Comparison of ENCODE assay signal across 8 cellular contexts in the genomic region with DNA sequence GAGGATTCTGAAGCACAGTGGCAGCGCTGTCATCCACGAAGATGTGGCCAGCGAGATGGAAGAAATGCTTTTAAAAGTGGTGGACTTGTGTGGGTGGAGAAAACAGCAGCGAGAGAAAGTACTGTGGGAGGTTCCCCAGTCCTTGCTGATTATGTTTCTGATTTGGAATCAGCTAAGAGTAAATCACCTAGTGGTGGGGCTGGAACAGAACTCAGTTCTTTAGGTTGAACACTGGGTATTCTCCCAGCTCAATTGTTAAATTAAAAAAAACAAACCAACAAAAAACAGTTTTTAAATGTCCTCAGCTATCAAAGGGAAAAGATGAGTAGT. TPM values are rescaled to one million over a fixed set of nuclear protein-coding genes. Genes with fewer than 3 reads are reported as not detected.
DNase-seq lines count a peak whose midpoint lies in the region; ATAC-seq and TF ChIP-seq lines count a peak whose summit lies in the region.

No MANE protein-coding gene starts in this region.

- H3K27me3 ChIP-seq in Karpas-422 (ENCODE audit: low read length), result no peaks in the 10 kb centered on the region
- H3K27me3 ChIP-seq in ascending aorta, result no peaks in the 10 kb centered on the region
- H3K27me3 ChIP-seq in iPS-20b (ENCODE audit: insufficient read depth, low read length), result peaks cover 39% of the 10 kb centered on the region

- H3K9ac ChIP-seq in Karpas-422 (ENCODE audit: low read length) (peak overlapping the region; percentile 79), iPS-20b (ENCODE audit: low read depth, low read length) (peak overlapping the region; percentile 84)

- H3K4me1 Mint-ChIP-seq in stimulated activated naive CD8-positive, alpha-beta T cell treated with anti-CD3 and anti-CD28 coated beads, Interleukin-15, amount 100 ng/mL, for 72 hours, result peaks cover 41% of the 10 kb centered on the region

- H3K9me3 ChIP-seq in Karpas-422 (ENCODE audit: low read length) (no peaks in the 10 kb centered on the region), ascending aorta (no peaks in the 10 kb centered on the region), iPS-20b (ENCODE audit: insufficient read depth, low read depth, low read length) (no peaks in the 10 kb centered on the region)

- peak overlapping the region; percentile 94 for H2AFZ ChIP-seq in Karpas-422 (ENCODE audit: low read length)

- no peaks in the 10 kb centered on the region for H3K9me2 ChIP-seq in Karpas-422 (replicated peaks; ENCODE audit: insufficient read depth, low read length)

- no peak overlapping the region for H3K27ac ChIP-seq in Karpas-422 (ENCODE audit: low read length)
- H3K27ac ChIP-seq in ascending aorta, result peak overlapping the region; percentile 80 to 86
- no peak overlapping the region for H3K27ac ChIP-seq in iPS-20b (ENCODE audit: low read length)

- TF ChIP-seq CTCF in GM12864 (IDR thresholded peaks at IDR 0.05; ENCODE audit: low read depth, low read length, missing control alignments), result peak; percentile 27
- TF ChIP-seq CTCF in ascending aorta (IDR thresholded peaks at IDR 0.05), result peak in 1 of 3 experiments; percentile 9

- H3K27me3 Mint-ChIP-seq in stimulated activated naive CD8-positive, alpha-beta T cell treated with anti-CD3 and anti-CD28 coated beads, Interleukin-15, amount 100 ng/mL, for 72 hours, result peaks cover 36% of the 10 kb centered on the region

- no peaks in the 10 kb centered on the region for H3K9me3 Mint-ChIP-seq in stimulated activated naive CD8-positive, alpha-beta T cell treated with anti-CD3 and anti-CD28 coated beads, Interleukin-15, amount 100 ng/mL, for 72 hours

- H3K4me3 ChIP-seq in GM12864 (ENCODE audit: low read depth, low read length) (peak overlapping the region; percentile 80), Karpas-422 (ENCODE audit: low read length) (peak overlapping the region; percentile 82), ascending aorta (peak overlapping the region; percentile 67 to 86), iPS-20b (ENCODE audit: low read length) (peak overlapping the region; percentile 92)

- peaks cover 41% of the 10 kb centered on the region for H3K79me2 ChIP-seq in Karpas-422 (ENCODE audit: low read length)

- H3K36me3 ChIP-seq in Karpas-422 (ENCODE audit: insufficient read depth, low read length) (peaks cover 32% of the 10 kb centered on the region), ascending aorta (peaks cover 0 to 5% of the 10 kb centered on the region in 2 donors), iPS-20b (ENCODE audit: insufficient read depth, low read depth, low read length) (peaks cover 25% of the 10 kb centered on the region)

- H4K20me1 ChIP-seq in Karpas-422 (ENCODE audit: insufficient read depth, low read depth, low read length), result no peaks in the 10 kb centered on the region

- H3K4me1 ChIP-seq in Karpas-422 (ENCODE audit: low read length) (peaks cover 19% of the 10 kb centered on the region), ascending aorta (peaks cover 0 to 13% of the 10 kb centered on the region in 2 donors), iPS-20b (ENCODE audit: insufficient read depth, low read length) (peaks cover 3% of the 10 kb centered on the region; the same call in 1 of the 2 replicates)

- H3K27ac Mint-ChIP-seq in stimulated activated naive CD8-positive, alpha-beta T cell treated with anti-CD3 and anti-CD28 coated beads, Interleukin-15, amount 100 ng/mL, for 72 hours, result peak overlapping the region in 1 of 2 donors; percentile 21

- H3K4me2 ChIP-seq in Karpas-422 (ENCODE audit: low read depth, low read length, poor library complexity, severe bottlenecking), result peak overlapping the region; percentile 71

- DNase-seq in GM12864 (ENCODE audit: low read depth) (no peak), Karpas-422 (peak; percentile 67), ascending aorta (ENCODE audit: low spot score in 2 of 2) (no peak), activated gamma-delta T cell (lab: John Stamatoyannopoulos, UW) (no peak), NCI-H2029 treated with DMSO at 0.1 percent for 48 hours (lab: John Stamatoyannopoulos, UW) (no peak)
- no peak for DNase-seq in stimulated activated naive CD8-positive, alpha-beta T cell treated with anti-CD3 and anti-CD28 coated beads, Interleukin-15, amount 100 ng/mL, for 72 hours

- intact Hi-C loops in ascending aorta (cut with DNase I), result no loop called here

- H3K4me3 Mint-ChIP-seq in stimulated activated naive CD8-positive, alpha-beta T cell treated with anti-CD3 and anti-CD28 coated beads, Interleukin-15, amount 100 ng/mL, for 72 hours, result peak overlapping the region; percentile 84 to 88

- ATAC-seq in GM21528 (IDR thresholded peaks at IDR 0.05; ENCODE audit: low FRiP score, unreplicated experiment), result peak; percentile 41
- peak; percentile 78 for ATAC-seq in stimulated activated naive CD8-positive, alpha-beta T cell treated with anti-CD3 and anti-CD28 coated beads, Interleukin-15, amount 100 ng/mL, for 72 hours

RNA-seq across cellular contexts. Expression of gene ZNF322, which starts 0.5 kb away (rescaled TPM):
- 13.7 and 20.2 TPM in 2 replicates for total RNA-seq in Karpas-422 (2014; rRNA removed; shearing (Covaris generic); ENCODE audit: low replicate concordance)
- 12.3 TPM for total RNA-seq in ascending aorta

Comparison
In these comparisons a context has a peak if more than half of its experiments do, and no peak if none do; other contexts are left out.
1. H3K27ac ChIP-seq: peak in ascending aorta (2 of 2); none in Karpas-422 (single experiment) and iPS-20b (single experiment).
2. Peak in every context shown above with its lines, with median percentiles within 50 percentile points of each other: H3K4me3 ChIP-seq.